In the genomic region with DNA sequence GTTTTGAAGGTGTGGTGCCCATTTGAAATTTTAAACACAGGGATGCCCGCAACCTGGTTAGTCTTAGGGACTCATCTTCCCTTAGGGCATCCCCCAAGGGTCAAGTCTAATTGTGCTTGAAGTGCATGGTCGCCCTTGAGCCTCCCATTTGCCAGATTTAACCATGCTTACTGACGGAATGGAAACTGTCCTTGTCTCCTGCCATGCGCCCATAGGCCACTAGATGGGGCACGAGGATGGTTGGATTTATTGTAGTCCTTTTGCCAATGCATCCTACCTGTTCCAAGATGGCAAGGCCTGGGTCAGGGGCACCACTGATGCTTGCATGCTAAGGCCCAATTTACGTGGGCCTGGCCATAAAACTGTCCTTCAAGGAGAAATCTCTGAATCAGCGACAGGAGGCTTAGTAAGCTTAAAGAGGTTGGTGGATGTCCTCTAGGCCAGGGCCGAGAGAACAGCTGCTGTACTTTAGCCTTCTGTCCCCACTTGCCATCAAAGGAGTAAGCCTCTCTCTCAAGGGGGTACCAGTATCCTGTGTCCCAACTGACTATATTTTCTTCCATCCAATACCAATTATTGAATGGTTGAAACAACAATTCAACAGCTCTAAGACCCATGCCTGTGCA, we compare ENCODE assay signal across 9 cellular contexts.
A peak's percentile ranks its signal among the peaks of the same experiment; 100 is the strongest.
DNase-seq lines count a peak whose midpoint lies in the region; ATAC-seq and TF ChIP-seq lines count a peak whose summit lies in the region.
"Had no signal": no experiment of that assay in that cellular context is flagged by ENCODE, and none has a peak within 500 bp of the region (broad histone marks: within the 10 kb centered on the region; RNA-seq: fewer than 3 reads in every experiment).

No MANE protein-coding gene starts in this region.

- H3K4me3 ChIP-seq in GM23338 (no peak overlapping the region), IMR-90 (ENCODE audit: insufficient read depth, low read depth, low read length) (no peak overlapping the region), suprapubic skin (no peak overlapping the region)

- H3K14ac ChIP-seq in IMR-90 (replicated peaks; ENCODE audit: low read depth, low read length): no peak overlapping the region

- peaks cover 11% of the 10 kb centered on the region for H3K36me3 Mint-ChIP-seq in GM23338 (ENCODE audit: low read depth)

- H3K9me3 ChIP-seq in IMR-90 (ENCODE audit: control insufficient read depth, insufficient read depth, low read length) (no peaks in the 10 kb centered on the region), suprapubic skin (no peaks in the 10 kb centered on the region)

- H3K36me3 ChIP-seq in GM23338 (ENCODE audit: insufficient read depth) (no peaks in the 10 kb centered on the region), IMR-90 (ENCODE audit: control insufficient read depth, insufficient read depth, low read length) (no peaks in the 10 kb centered on the region), suprapubic skin (no peaks in the 10 kb centered on the region)

- H3K79me1 ChIP-seq in IMR-90 (ENCODE audit: low read depth in 1 of 2, low read length in 2 of 2): no peaks in the 10 kb centered on the region

- ATAC-seq in GM23338 (peak; percentile 83), IMR-90 (ENCODE audit: low read depth) (peak; percentile 76), omental fat pad (ENCODE audit: low FRiP score) (no peak)

- in situ Hi-C loops in IMR-90 (cut with MboI; ENCODE audit: low sequenced_read_pairs): no loop called here

- no peak overlapping the region for H2AK9ac ChIP-seq in IMR-90 (replicated peaks; ENCODE audit: low read depth, low read length, poor library complexity)

- no peak overlapping the region for H3K9ac ChIP-seq in IMR-90 (ENCODE audit: low read depth, low read length)

- H4K20me1 ChIP-seq in GM23338 (replicated peaks; ENCODE audit: insufficient read depth) (no peaks in the 10 kb centered on the region), IMR-90 (ENCODE audit: insufficient read depth, low read length) (no peaks in the 10 kb centered on the region)

- no peak overlapping the region for H2AK5ac ChIP-seq in IMR-90 (ENCODE audit: low read depth, low read length)

- CTCF ChIA-PET in IMR-90 (lab: Yijun Ruan, JAX): interaction anchor here (0.6 kb wide), 1 partner anchor 106 kb away, joined by 3 read pairs; no protein-coding TSS in a partner anchor

- H3K9me1 ChIP-seq in IMR-90 (ENCODE audit: insufficient read depth, low read length): no peaks in the 10 kb centered on the region

- TF ChIP-seq RAD21 in IMR-90 (IDR thresholded peaks at IDR 0.05; ENCODE audit: low read length): peak; percentile 79

- no peak for TF ChIP-seq POLR2A in IMR-90 (IDR thresholded peaks at IDR 0.05; ENCODE audit: low read depth, low read length)
- TF ChIP-seq POLR2A in suprapubic skin (IDR thresholded peaks at IDR 0.05): no peak

- H2BK120ac ChIP-seq in IMR-90 (ENCODE audit: low read depth, low read length): no peak overlapping the region

- peak; percentile 52 for DNase-seq in A172 (ENCODE audit: low spot score)
- DNase-seq in GM03348 (ENCODE audit: low spot score): peak; percentile 69
- peak; percentile 72 for DNase-seq in GM23338 (ENCODE audit: low spot score)
- DNase-seq in IMR-90: peak; percentile 27
- DNase-seq in SKM-1 treated with dmso at 0.1 percent for 144 hours (lab: John Stamatoyannopoulos, UW; ENCODE audit: unreplicated experiment): peak; percentile 48
- peak; percentile 17 for DNase-seq in fibroblast of gingiva (ENCODE audit: low read depth)
- DNase-seq in omental fat pad (ENCODE audit: low spot score): peak; percentile 29
- no peak for DNase-seq in suprapubic skin (ENCODE audit: low spot score in 2 of 2)
- DNase-seq: left cardiac atrium had no signal

- WGBS in IMR-90 (ENCODE audit: extremely low coverage in 2 of 2, insufficient read length in 1 of 2), 2 experiments: 40% methylated on average over 1 of the region's 8 CpGs; no CpG with 5 or more reads in 1 of the 2 experiments
- 56% methylated on average over 8 of the region's 8 CpGs for WGBS in suprapubic skin

- H3K79me2 ChIP-seq in GM23338 (replicated peaks; ENCODE audit: insufficient read depth): no peaks in the 10 kb centered on the region

- H4K91ac ChIP-seq in IMR-90 (ENCODE audit: insufficient read depth, low read depth, low read length): no peak overlapping the region

- no peak overlapping the region for H2BK20ac ChIP-seq in IMR-90 (ENCODE audit: low read depth, low read length)

- H3K56ac ChIP-seq in IMR-90 (ENCODE audit: extremely low read depth, insufficient read depth, low read length): no peak overlapping the region

- intact Hi-C loops in IMR-90 (cut with micrococcal nuclease): loop anchor here (1.0 to 5.0 kb wide), 2 partner anchors 433 to 1205 kb away; no protein-coding TSS in a partner anchor

- no peak overlapping the region for H4K5ac ChIP-seq in IMR-90 (ENCODE audit: low read depth, low read length)

- H2AFZ ChIP-seq in GM23338 (no peak overlapping the region), IMR-90 (replicated peaks; ENCODE audit: low read length, poor library complexity) (no peak overlapping the region)

- no peak overlapping the region for H2BK15ac ChIP-seq in IMR-90 (ENCODE audit: low read depth, low read length)

- H3K4me1 Mint-ChIP-seq in GM23338: no peaks in the 10 kb centered on the region

- TF ChIP-seq EP300 in suprapubic skin (IDR thresholded peaks at IDR 0.05): no peak

- no peak overlapping the region for H3K4me3 Mint-ChIP-seq in GM23338

- H3K4me2 ChIP-seq in GM23338 (no peak overlapping the region), IMR-90 (ENCODE audit: low read depth, low read length) (no peak overlapping the region)

- POLR2A ChIA-PET in IMR-90 (lab: Charles Lee; ENCODE audit: unreplicated experiment): no interaction called here

- no peaks in the 10 kb centered on the region; the same call in 1 of the 2 replicates for H3K9me2 ChIP-seq in GM23338 (ENCODE audit: insufficient read depth)

- H3K23ac ChIP-seq in IMR-90 (ENCODE audit: low read depth, low read length): no peak overlapping the region

- no peak overlapping the region for H4K8ac ChIP-seq in IMR-90 (ENCODE audit: low read depth in 2 of 2, low read length in 2 of 2)

- peak; percentile 90 to 97 for TF ChIP-seq CTCF in GM23338 (conservative IDR thresholded peaks at IDR 0.05; ENCODE audit: low read depth in 2 of 2)
- TF ChIP-seq CTCF in IMR-90 (conservative IDR thresholded peaks at IDR 0.05; ENCODE audit: low read depth, low read length): peak; percentile 73
- TF ChIP-seq CTCF in omental fat pad (IDR thresholded peaks at IDR 0.05): no peak
- peak in 1 of 2 donors; percentile 60 for TF ChIP-seq CTCF in suprapubic skin (IDR thresholded peaks at IDR 0.05)

- H3K4ac ChIP-seq in IMR-90 (ENCODE audit: low read depth, low read length): no peak overlapping the region

- no peaks in the 10 kb centered on the region for H3K27me3 ChIP-seq in GM23338 (ENCODE audit: insufficient read depth)
- H3K27me3 ChIP-seq in IMR-90 (ENCODE audit: control insufficient read depth, insufficient read depth, low read length): no peaks in the 10 kb centered on the region
- H3K27me3 ChIP-seq in suprapubic skin: no peaks in the 10 kb centered on the region

- H3K27ac Mint-ChIP-seq in GM23338: no peak overlapping the region

- H3K18ac ChIP-seq in IMR-90 (ENCODE audit: low read depth, low read length): no peak overlapping the region

- no peak overlapping the region for H2BK5ac ChIP-seq in IMR-90 (ENCODE audit: low read depth, low read length, poor library complexity, severe bottlenecking)

- no peaks in the 10 kb centered on the region for H3F3A ChIP-seq in GM23338 (replicated peaks; ENCODE audit: low read depth)

- peaks cover 5% of the 10 kb centered on the region for H3K27me3 Mint-ChIP-seq in GM23338 (ENCODE audit: insufficient read depth, low read depth, poor library complexity)

- dilution Hi-C loops in IMR-90 (cut with HindIII; ENCODE audit: low sequenced_read_pairs, unreplicated experiment): no loop called here

- no peaks in the 10 kb centered on the region for H3K4me1 ChIP-seq in GM23338 (ENCODE audit: insufficient read depth)
- no peaks in the 10 kb centered on the region for H3K4me1 ChIP-seq in IMR-90 (ENCODE audit: control insufficient read depth, insufficient read depth, low read length)
- H3K4me1 ChIP-seq in suprapubic skin: no peaks in the 10 kb centered on the region

- H3K27ac ChIP-seq in GM23338 (ENCODE audit: low read depth) (no peak overlapping the region), IMR-90 (ENCODE audit: insufficient read depth, low read length) (no peak overlapping the region), suprapubic skin (no peak overlapping the region)

- no TSS peak for BruUV-seq in IMR-90 (replicated peaks; lab: Mats Ljungman, UMichigan)

- peaks cover 2% of the 10 kb centered on the region; the same call in 2 of the 3 replicates for H3K9me3 Mint-ChIP-seq in GM23338

TF ChIP-seq in GM23338, 12 proteins besides CTCF, POLR2A, EP300 and RAD21 (continues in another document):
- TF ChIP-seq JUNB (IDR thresholded peaks at IDR 0.05; ENCODE audit: unreplicated experiment): no peak

TF ChIP-seq in IMR-90, 13 proteins besides CTCF, POLR2A, EP300 and RAD21:
- TF ChIP-seq MXI1 (IDR thresholded peaks at IDR 0.05; ENCODE audit: borderline replicate concordance, low read depth, low read length): no peak
- peak; percentile 68 for TF ChIP-seq SMC3 (IDR thresholded peaks at IDR 0.05; ENCODE audit: low read depth, low read length)

Comparison
In these comparisons a context has a peak if more than half of its experiments do, and no peak if none do; other contexts are left out.
1. DNase-seq: peak in A172 (single experiment), GM03348 (single experiment), GM23338 (single experiment), IMR-90 (single experiment), SKM-1 treated with dmso at 0.1 percent for 144 hours (single experiment), fibroblast of gingiva (single experiment) and omental fat pad (single experiment); none in suprapubic skin (0 of 2).
2. CTCF ChIP-seq: peak in GM23338 (2 of 2) and IMR-90 (single experiment); none in omental fat pad (0 of 3).